25 cellular contexts compared by ENCODE assay signal in genomic region chr2:220684099-220684498, GRCh38.
"Had no signal": no experiment of that assay in that cellular context is flagged by ENCODE, and none has a peak within 500 bp of the region (broad histone marks: within the 10 kb centered on the region; RNA-seq: fewer than 3 reads in every experiment).

No MANE protein-coding gene starts in this region.

- DNase-seq: colonic mucosa; cortex of kidney; effector CD8-positive, alpha-beta T cell; effector memory CD8-positive, alpha-beta T cell; endodermal cell; erythroblast; esophagus squamous epithelium; foreskin fibroblast; foreskin melanocyte; gastrocnemius medialis; heart left ventricle; hypothalamus; immature natural killer cell; islet precursor cell; kidney; kidney glomerular epithelial cell; left cardiac atrium; left lung; left ventricle myocardium superior; lower lobe of right lung; mesendoderm; midbrain had no signal

- H3K9me3 ChIP-seq: colonic mucosa, esophagus squamous epithelium, gastrocnemius medialis, heart left ventricle, left lung, lower lobe of right lung had no signal

- H2AFZ ChIP-seq: hepatocyte had no signal

- H3K27me3 ChIP-seq: colonic mucosa, esophagus squamous epithelium, gastrocnemius medialis, heart left ventricle, hepatocyte, left lung had no signal

- H3K79me2 ChIP-seq: hepatocyte had no signal

- H3K9me3 Mint-ChIP-seq: dendritic cell treated with granulocyte-macrophage colony-stimulating factor and Interleukin-4, amounts not matched to agents 40 ng/mL and 50 ng/mL, for 4 days; effector memory CD8-positive, alpha-beta T cell; endodermal cell; immature natural killer cell had no signal

- H3K27ac Mint-ChIP-seq: dendritic cell treated with granulocyte-macrophage colony-stimulating factor and Interleukin-4, amounts not matched to agents 40 ng/mL and 50 ng/mL, for 4 days; effector memory CD8-positive, alpha-beta T cell; endodermal cell; immature natural killer cell had no signal

- H3K4me2 ChIP-seq: hepatocyte had no signal

- H3K36me3 Mint-ChIP-seq: immature natural killer cell had no signal

- H3K4me1 Mint-ChIP-seq: endodermal cell, immature natural killer cell had no signal

- H3K4me3 Mint-ChIP-seq: dendritic cell treated with granulocyte-macrophage colony-stimulating factor and Interleukin-4, amounts not matched to agents 40 ng/mL and 50 ng/mL, for 4 days; effector memory CD8-positive, alpha-beta T cell; endodermal cell; immature natural killer cell had no signal

- H3K27me3 Mint-ChIP-seq: dendritic cell treated with granulocyte-macrophage colony-stimulating factor and Interleukin-4, amounts not matched to agents 40 ng/mL and 50 ng/mL, for 4 days had no signal

- H3K4me3 ChIP-seq: colonic mucosa, esophagus squamous epithelium, gastrocnemius medialis, heart left ventricle, hepatocyte, left lung, lower lobe of right lung had no signal

- H3K4me1 ChIP-seq: colonic mucosa, gastrocnemius medialis, left lung, lower lobe of right lung had no signal

- H3K27ac ChIP-seq: colonic mucosa, epithelial cell of prostate, esophagus squamous epithelium, gastrocnemius medialis, heart left ventricle, hepatocyte, left lung, lower lobe of right lung had no signal

- H3K36me3 ChIP-seq: colonic mucosa, esophagus squamous epithelium, gastrocnemius medialis, heart left ventricle, left lung, lower lobe of right lung had no signal
